15 cellular contexts compared by ENCODE assay signal in the genomic region with DNA sequence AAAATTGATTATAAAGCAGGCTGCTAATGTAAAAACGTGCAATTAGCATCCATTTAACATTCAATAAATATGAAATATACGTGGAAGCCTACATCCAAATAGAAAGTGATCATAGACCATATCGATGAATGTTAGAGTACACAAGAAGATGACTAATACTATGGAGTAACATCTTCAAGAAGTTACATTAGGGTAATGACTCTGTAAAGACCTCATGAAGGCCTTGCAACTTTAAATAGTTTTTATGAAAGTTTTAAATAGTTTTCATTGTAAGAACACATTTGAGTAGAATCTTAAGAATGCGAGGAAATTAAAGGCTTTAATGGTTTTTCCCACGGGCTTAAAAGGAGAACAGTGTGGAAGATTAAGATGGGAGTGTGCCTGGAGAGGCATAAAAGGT. TPM values are rescaled to one million over a fixed set of nuclear protein-coding genes. Genes with fewer than 3 reads are reported as not detected.
DNase-seq lines count a peak whose midpoint lies in the region; ATAC-seq and TF ChIP-seq lines count a peak whose summit lies in the region.
"Had no signal": no experiment of that assay in that cellular context is flagged by ENCODE, and none has a peak within 500 bp of the region (broad histone marks: within the 10 kb centered on the region; RNA-seq: fewer than 3 reads in every experiment).

No MANE protein-coding gene starts in this region.

- H3K27me3 ChIP-seq in adipocyte (replicated peaks; ENCODE audit: control insufficient read depth, insufficient read depth, low read length) = no peaks in the 10 kb centered on the region

- DNase-seq in CD14-positive monocyte (ENCODE audit: low spot score) = no peak
- peak; percentile 54 for DNase-seq in HCEC 1CT
- DNase-seq in adipocyte (ENCODE audit: low read depth) = peak; percentile 25
- no peak for DNase-seq in naive B cell
- DNase-seq in DMS153 (lab: John Stamatoyannopoulos, UW) = no peak
- DNase-seq in mucosa of descending colon = no peak
- no peak for DNase-seq in retina
- DNase-seq: erythroblast, kidney glomerular epithelial cell, NCI-H2171 had no signal

- H3K4me3 ChIP-seq in adipocyte (ENCODE audit: low read length) = peak overlapping the region; percentile 92
- no peak overlapping the region for H3K4me3 ChIP-seq in mucosa of descending colon
- H3K4me3 ChIP-seq: GM23338, K562 had no signal

- peak overlapping the region; percentile 33 for H3K9ac ChIP-seq in adipocyte (ENCODE audit: low read length)
- H3K9ac ChIP-seq: parathyroid adenoma had no signal

- H3K9me3 ChIP-seq in adipocyte (ENCODE audit: control insufficient read depth, low read length) = no peaks in the 10 kb centered on the region
- no peaks in the 10 kb centered on the region for H3K9me3 ChIP-seq in mucosa of descending colon
- H3K9me3 ChIP-seq: thoracic aorta had no signal

- H3K4me1 ChIP-seq in adipocyte (ENCODE audit: control insufficient read depth, insufficient read depth, low read length) (peaks cover 28% of the 10 kb centered on the region), mucosa of descending colon (ENCODE audit: low read depth) (peaks cover 17% of the 10 kb centered on the region)
- H3K4me1 ChIP-seq: parathyroid adenoma had no signal

- H3K4me1 Mint-ChIP-seq in CD14-positive monocyte = peaks cover 44% of the 10 kb centered on the region
- peaks cover 59 to 61% (median 60%) of the 10 kb centered on the region in 3 donors for H3K4me1 Mint-ChIP-seq in naive B cell

- H3K9me3 Mint-ChIP-seq in CD14-positive monocyte (peaks cover 0 to 4% (median 0%) of the 10 kb centered on the region in 7 donors), naive B cell (no peaks in the 10 kb centered on the region)

- TF ChIP-seq CTCF in CD14-positive monocyte (IDR thresholded peaks at IDR 0.05) (no peak), mucosa of descending colon (IDR thresholded peaks at IDR 0.05) (no peak)

- H3K4me3 Mint-ChIP-seq in CD14-positive monocyte (peak overlapping the region; percentile 9 to 56), naive B cell (peak overlapping the region; percentile 35 to 98 (median 86))
- H3K4me3 Mint-ChIP-seq: GM23338 had no signal

- intact Hi-C loops in CD14-positive monocyte (cut with micrococcal nuclease) = no loop called here
- intact Hi-C loops in mucosa of descending colon (cut with DNase I, micrococcal nuclease) = loop anchor here in 1 of 2 donors (10.0 kb wide), 1 partner anchor 59 kb away; a partner anchor contains a TSS

- H3K36me3 Mint-ChIP-seq in CD14-positive monocyte = peaks cover 11 to 15% of the 10 kb centered on the region in 2 donors
- H3K36me3 Mint-ChIP-seq in naive B cell = no peaks in the 10 kb centered on the region

- H3K27me3 Mint-ChIP-seq in CD14-positive monocyte (ENCODE audit: low read depth in 3 of 3) (peaks cover 0 to 1% (median 1%) of the 10 kb centered on the region in 3 donors), naive B cell (no peaks in the 10 kb centered on the region)

- H3K36me3 ChIP-seq in adipocyte (ENCODE audit: control insufficient read depth, insufficient read depth, low read length, severe bottlenecking) (no peaks in the 10 kb centered on the region), mucosa of descending colon (ENCODE audit: low read depth) (no peaks in the 10 kb centered on the region)
- H3K36me3 ChIP-seq: thoracic aorta had no signal

- ATAC-seq in naive B cell (ENCODE audit: low read depth in 2 of 2) = no peak
- ATAC-seq in GM19324 (IDR thresholded peaks at IDR 0.05; ENCODE audit: low FRiP score, unreplicated experiment) = no peak
- no peak for ATAC-seq in mucosa of descending colon
- ATAC-seq: K562 had no signal

- H3K27ac Mint-ChIP-seq in CD14-positive monocyte = peak overlapping the region; percentile 32 to 97 (median 77)
- H3K27ac Mint-ChIP-seq in naive B cell = peak overlapping the region in 4 of 6 donors; percentile 58 to 97 (median 91)
- H3K27ac Mint-ChIP-seq: GM23338 had no signal

RNA-seq across cellular contexts. Expression of a gene that starts 1.4 kb away (rescaled TPM):
- polyA plus RNA-seq in CD14-positive monocyte (10 to 100 TPM; 21.9 to 23.5 TPM), naive B cell (ENCODE audit: low read depth in 6 of 6) (10 to 100 TPM; 25.3 to 58.5 (median 30.8) TPM)
- total RNA-seq in mucosa of descending colon = 10 to 100 TPM in 1 of 3 donors, 1 to 10 TPM in 2; 7.3 to 11.9 (median 8.5) TPM

RNA-seq across cellular contexts. Expression of a gene that starts 29.8 kb away (rescaled TPM):
- polyA plus RNA-seq in CD14-positive monocyte = under 1 TPM; 0.15 to 0.44 TPM
- polyA plus RNA-seq in naive B cell (ENCODE audit: low read depth in 6 of 6) = under 1 TPM in 1 of 6 donors, not detected in 5; 0.22 TPM
- 1 to 10 TPM in 1 of 3 donors, under 1 TPM in 2; 0.43 to 4.6 (median 0.92) TPM for total RNA-seq in mucosa of descending colon

RNA-seq across cellular contexts. Expression of a gene that starts 45.5 kb away (rescaled TPM):
- polyA plus RNA-seq in CD14-positive monocyte (not detected), naive B cell (ENCODE audit: low read depth in 6 of 6) (under 1 TPM in 1 of 6 donors, not detected in 5; 0.33 TPM)
- total RNA-seq in mucosa of descending colon = not detected
- total RNA-seq: GM23338, K562, thoracic aorta had no signal
- polyA plus RNA-seq: GM23338, K562 had no signal

RNA-seq across cellular contexts. Expression of a gene that starts 58.7 kb away (rescaled TPM):
- polyA plus RNA-seq in CD14-positive monocyte (10 to 100 TPM in 1 of 2 donors, 1 to 10 TPM in 1; 9.4 to 10.6 TPM), naive B cell (ENCODE audit: low read depth in 6 of 6) (10 to 100 TPM in 1 of 6 donors, 1 to 10 TPM in 5; 5.0 to 10.2 (median 7.9) TPM)
- total RNA-seq in mucosa of descending colon = 10 to 100 TPM; 19.6 to 24.6 (median 21.5) TPM

Comparison
In these comparisons a context has a peak if more than half of its experiments do, and no peak if none do; other contexts are left out.
1. DNase-seq: peak in HCEC 1CT (single experiment) and adipocyte (single experiment); none in CD14-positive monocyte (single experiment), naive B cell (single experiment), DMS153 (single experiment), mucosa of descending colon (0 of 3) and retina (single experiment).